In genomic region chr7:90655566-90655965, GRCh38 we compare ENCODE assay signal across 1 cellular context.
TF ChIP-seq lines count a peak whose summit lies in the region.

No MANE protein-coding gene starts in this region.

TF ChIP-seq in GM12878, 131 proteins besides CTCF, POLR2A, EP300 and RAD21 (continued from another document):
- TF ChIP-seq NFIC (IDR thresholded peaks at IDR 0.05; ENCODE audit: low read depth, low read length): 0 out of 2 replicates have a peak, but pooled peaks have one; percentile 12
- TF ChIP-seq NRF1 (conservative IDR thresholded peaks at IDR 0.05; ENCODE audit: low read depth, low read length): no peak
- TF ChIP-seq POLR2AphosphoS5 (IDR thresholded peaks at IDR 0.05; ENCODE audit: low read length): no peak
